27 cellular contexts compared by ENCODE assay signal in the genomic region with DNA sequence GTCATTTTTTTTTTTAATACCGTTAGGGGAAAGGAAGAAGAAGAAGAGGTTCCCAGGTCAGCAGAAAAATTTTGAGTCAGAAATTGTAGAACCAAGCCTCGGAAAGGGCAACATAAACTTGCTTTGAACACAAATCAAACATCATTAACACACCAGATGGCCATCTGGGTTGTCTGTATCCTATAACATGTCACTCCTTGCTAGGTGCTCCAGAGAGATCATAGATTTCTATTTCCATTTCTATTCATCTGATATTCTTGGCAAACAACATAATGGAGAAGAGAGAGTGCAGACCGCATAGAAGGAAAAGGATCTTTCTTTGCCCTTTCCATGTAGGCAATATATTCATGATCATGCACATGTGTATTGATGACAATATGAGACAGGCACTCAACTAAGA.
"Had no signal": no experiment of that assay in that cellular context is flagged by ENCODE, and none has a peak within 500 bp of the region (broad histone marks: within the 10 kb centered on the region; RNA-seq: fewer than 3 reads in every experiment).

No MANE protein-coding gene starts in this region.

- H3K4me3 ChIP-seq: Peyer's patch, SJSA1, SK-N-MC had no signal

- H3K9me3 ChIP-seq: Peyer's patch, SJSA1 had no signal

- H3K27ac ChIP-seq: Peyer's patch, SJSA1, SK-N-MC had no signal

- H3K4me1 ChIP-seq: Peyer's patch, SJSA1 had no signal

- DNase-seq: Kasumi-1, KG1, MM.1S, MV-4-11, NCI-H1105, NCI-H1417 treated with DMSO at 0.1 percent for 48 hours, NCI-H1436 treated with DMSO at 0.1 percent for 48 hours, NCI-H1694 treated with DMSO at 0.1 percent for 48 hours, NCI-H187 treated with DMSO at 0.1 percent for 48 hours, NCI-H2029, NCI-H2081, NCI-H2227 treated with DMSO at 0.1 percent for 48 hours, NCI-H345, NCI-H446, NCI-H510A treated with DMSO at 0.1 percent for 48 hours, NCI-H524 treated with DMSO at 0.1 percent for 48 hours, NCI-H526 treated with DMSO at 0.1 percent for 48 hours, NCI-H774, PC-3, Peyer's patch, Right ventricle myocardium superior, RPMI8226, SHP77 treated with DMSO at 0.1 percent for 48 hours, T-cell, T-helper 17 cell had no signal

- H3K36me3 ChIP-seq: Peyer's patch, SJSA1 had no signal

- H3K27me3 ChIP-seq: Peyer's patch, SJSA1 had no signal
